9 cellular contexts compared by ENCODE assay signal in genomic region chr5:96175090-96175489, GRCh38.
DNase-seq lines count a peak whose midpoint lies in the region; ATAC-seq, FAIRE-seq and TF ChIP-seq lines count a peak whose summit lies in the region.
"Had no signal": no experiment of that assay in that cellular context is flagged by ENCODE, and none has a peak within 500 bp of the region (broad histone marks: within the 10 kb centered on the region; RNA-seq: fewer than 3 reads in every experiment).

No MANE protein-coding gene starts in this region.

- ATAC-seq in CD4-positive, alpha-beta T cell (ENCODE audit: poor library complexity): no peak
- ATAC-seq in HG02588 (IDR thresholded peaks at IDR 0.05; ENCODE audit: unreplicated experiment) (peak; percentile 40), RWPE2 (ENCODE audit: low read depth) (no peak), GM18517 (IDR thresholded peaks at IDR 0.05; ENCODE audit: unreplicated experiment) (no peak)
- ATAC-seq: right cardiac atrium had no signal

- no peak overlapping the region for H3K27ac Mint-ChIP-seq in CD4-positive, alpha-beta T cell

- FAIRE-seq in keratinocyte (lab: Jason Lieb, UNC): no peak

- dilution Hi-C loops in keratinocyte (cut with MboI; ENCODE audit: extremely low pct_ligation_motif_present, low sequenced_read_pairs): no loop called here

- H3K4me1 ChIP-seq in RWPE2 (ENCODE audit: insufficient read depth, poor library complexity, severe bottlenecking): peaks cover 49% of the 10 kb centered on the region
- H3K4me1 ChIP-seq in keratinocyte (ENCODE audit: control insufficient read depth, extremely low read depth, insufficient read depth, low read length): peaks cover 45% of the 10 kb centered on the region
- no peaks in the 10 kb centered on the region for H3K4me1 ChIP-seq in effector memory CD4-positive, alpha-beta T cell (ENCODE audit: control insufficient read depth, insufficient read depth, low read length, poor library complexity, severe bottlenecking)

- no peak overlapping the region for H3K27ac ChIP-seq in CD4-positive, alpha-beta T cell (ENCODE audit: low read depth, low read length)
- H3K27ac ChIP-seq in RWPE2 (ENCODE audit: poor library complexity, severe bottlenecking) (no peak overlapping the region), keratinocyte (ENCODE audit: control insufficient read depth, insufficient read depth, low read length) (no peak overlapping the region)
- no peak overlapping the region for H3K27ac ChIP-seq in effector memory CD4-positive, alpha-beta T cell (ENCODE audit: insufficient read depth, low read length, poor library complexity, severe bottlenecking)

- no peaks in the 10 kb centered on the region for H3K27me3 ChIP-seq in CD4-positive, alpha-beta T cell (ENCODE audit: control insufficient read depth, insufficient read depth, low read length)
- H3K27me3 ChIP-seq in RWPE2 (ENCODE audit: insufficient read depth, poor library complexity, severe bottlenecking): no peaks in the 10 kb centered on the region
- H3K27me3 ChIP-seq in keratinocyte (ENCODE audit: control insufficient read depth, extremely low read depth, insufficient read depth, low read length): no peaks in the 10 kb centered on the region
- H3K27me3 ChIP-seq in effector memory CD4-positive, alpha-beta T cell (replicated peaks; ENCODE audit: control insufficient read depth, insufficient read depth, low read length, poor library complexity, severe bottlenecking): no peaks in the 10 kb centered on the region

- H3K9me1 ChIP-seq in keratinocyte (ENCODE audit: control insufficient read depth, extremely low read depth, insufficient read depth, low read length): no peaks in the 10 kb centered on the region

- no peaks in the 10 kb centered on the region for H3K36me3 Mint-ChIP-seq in CD4-positive, alpha-beta T cell (ENCODE audit: low read depth)

- TF ChIP-seq CTCF in CD4-positive, alpha-beta T cell (IDR thresholded peaks at IDR 0.05): peak; percentile 23
- TF ChIP-seq CTCF in RWPE2 (IDR thresholded peaks at IDR 0.05; ENCODE audit: poor library complexity, severe bottlenecking) (peak; percentile 56), keratinocyte (optimal IDR thresholded peaks at IDR 0.05 in 1 of 3, IDR thresholded peaks at IDR 0.05 in 1 of 3, conservative IDR thresholded peaks at IDR 0.05 in 1 of 3; ENCODE audit: extremely low read depth in 1 of 3, insufficient read depth in 2 of 3, low read length in 3 of 3) (peak; percentile 22 to 49 (median 29))

- POLR2A ChIA-PET in CD4-positive, alpha-beta T cell (lab: Charles Lee): no interaction called here

- no peaks in the 10 kb centered on the region for H3K36me3 ChIP-seq in RWPE2 (ENCODE audit: low read depth)
- no peaks in the 10 kb centered on the region for H3K36me3 ChIP-seq in keratinocyte (ENCODE audit: control insufficient read depth in 2 of 2, extremely low read depth in 1 of 2, insufficient read depth in 2 of 2, low read length in 2 of 2)
- H3K36me3 ChIP-seq in effector memory CD4-positive, alpha-beta T cell (ENCODE audit: control insufficient read depth, insufficient read depth, low read length): no peaks in the 10 kb centered on the region

- no peaks in the 10 kb centered on the region for H4K20me1 ChIP-seq in keratinocyte (ENCODE audit: control insufficient read depth, extremely low read depth, insufficient read depth, low read length)

- H3K9me3 ChIP-seq in CD4-positive, alpha-beta T cell (ENCODE audit: control insufficient read depth, low read length): no peaks in the 10 kb centered on the region
- H3K9me3 ChIP-seq in RWPE2 (ENCODE audit: severe bottlenecking): no peaks in the 10 kb centered on the region
- no peaks in the 10 kb centered on the region for H3K9me3 ChIP-seq in keratinocyte (ENCODE audit: control insufficient read depth, low read depth, low read length)
- no peaks in the 10 kb centered on the region for H3K9me3 ChIP-seq in effector memory CD4-positive, alpha-beta T cell (ENCODE audit: control insufficient read depth, low read length)

- no peaks in the 10 kb centered on the region for H3K4me1 Mint-ChIP-seq in CD4-positive, alpha-beta T cell (ENCODE audit: low read depth)

- no peak overlapping the region for H2AFZ ChIP-seq in keratinocyte (ENCODE audit: control insufficient read depth, low read length)

- no peak overlapping the region for H3K9ac ChIP-seq in keratinocyte (ENCODE audit: control insufficient read depth, extremely low read depth, insufficient read depth, low read length)

- H3K4me3 ChIP-seq in RWPE2 (ENCODE audit: severe bottlenecking) (no peak overlapping the region), keratinocyte (ENCODE audit: control insufficient read depth in 2 of 3, extremely low read depth in 1 of 3, insufficient read depth in 2 of 3, low read depth in 1 of 3, low read length in 3 of 3) (no peak overlapping the region)
- H3K4me3 ChIP-seq in effector memory CD4-positive, alpha-beta T cell (ENCODE audit: insufficient read depth, low read depth, low read length, poor library complexity, severe bottlenecking): no peak overlapping the region

- H3K79me2 ChIP-seq in keratinocyte (ENCODE audit: control insufficient read depth, insufficient read depth, low read length): no peaks in the 10 kb centered on the region

- no peak for DNase-seq in CD4-positive, alpha-beta T cell
- no peak for DNase-seq in RWPE2 (ENCODE audit: low spot score)
- no peak for DNase-seq in keratinocyte (ENCODE audit: low read depth, low spot score)
- DNase-seq in NCI-H187 treated with DMSO at 0.1 percent for 48 hours (lab: John Stamatoyannopoulos, UW): no peak
- DNase-seq in HuH-7 (ENCODE audit: low spot score): no peak
- no peak for DNase-seq in effector memory CD4-positive, alpha-beta T cell
- DNase-seq: right cardiac atrium had no signal

- CTCF ChIA-PET in CD4-positive, alpha-beta T cell (lab: Charles Lee): no interaction called here

- intact Hi-C loops in CD4-positive, alpha-beta T cell (cut with DNase I, micrococcal nuclease): no loop called here

- peak overlapping the region; percentile 9 for H3K4me2 ChIP-seq in keratinocyte (ENCODE audit: control insufficient read depth, extremely low read depth, insufficient read depth, low read depth, low read length)

- no peaks in the 10 kb centered on the region for H3K9me3 Mint-ChIP-seq in CD4-positive, alpha-beta T cell

- peaks cover 8% of the 10 kb centered on the region for H3K27me3 Mint-ChIP-seq in CD4-positive, alpha-beta T cell

- H3K4me3 Mint-ChIP-seq in CD4-positive, alpha-beta T cell: no peak overlapping the region
